Comparison of ENCODE assay signal across 17 cellular contexts in the genomic region with DNA sequence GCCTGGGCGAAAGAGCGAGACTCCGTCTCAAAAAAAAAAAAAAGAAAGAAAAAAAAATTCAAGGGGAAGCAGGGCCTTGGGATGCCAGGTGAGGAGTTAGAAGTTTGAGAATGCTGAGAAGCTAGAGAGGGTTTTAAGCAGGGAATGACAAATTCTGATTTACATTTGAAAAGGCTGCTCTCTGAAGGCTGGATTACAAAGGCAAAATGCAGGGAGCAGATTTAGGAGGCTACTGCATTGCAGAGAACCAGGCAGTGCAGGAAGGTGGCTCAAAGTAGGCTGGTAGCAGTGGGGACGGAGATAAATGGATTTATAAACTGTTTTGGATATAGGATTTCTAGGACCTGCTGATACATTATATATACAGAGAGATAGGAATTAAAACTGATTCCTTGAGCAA.
"Had no signal": no experiment of that assay in that cellular context is flagged by ENCODE, and none has a peak within 500 bp of the region (broad histone marks: within the 10 kb centered on the region; RNA-seq: fewer than 3 reads in every experiment).

No MANE protein-coding gene starts in this region.

- H3K4me3 ChIP-seq: hepatocyte, pancreas, thyroid gland had no signal

- H3K27me3 Mint-ChIP-seq: central memory CD8-positive, alpha-beta T cell; natural killer cell treated with Interleukin-12 subunit alpha and Interleukin-12 subunit beta and Interleukin-15 and Interleukin-18, amount 100 ng/mL, for 72 hours; progenitor cell of endocrine pancreas; type B pancreatic cell had no signal

- H3K4me1 ChIP-seq: pancreas, thyroid gland had no signal

- H3K79me2 ChIP-seq: hepatocyte had no signal

- H3K36me3 Mint-ChIP-seq: mesothelial cell of epicardium; natural killer cell treated with Interleukin-12 subunit alpha and Interleukin-12 subunit beta and Interleukin-15 and Interleukin-18, amount 100 ng/mL, for 72 hours; type B pancreatic cell had no signal

- H3K4me3 Mint-ChIP-seq: central memory CD8-positive, alpha-beta T cell; mesothelial cell of epicardium; natural killer cell treated with Interleukin-12 subunit alpha and Interleukin-12 subunit beta and Interleukin-15 and Interleukin-18, amount 100 ng/mL, for 72 hours; type B pancreatic cell had no signal

- H2AFZ ChIP-seq: hepatocyte had no signal

- H3K4me2 ChIP-seq: hepatocyte had no signal

- H3K27ac Mint-ChIP-seq: mesothelial cell of epicardium; natural killer cell treated with Interleukin-12 subunit alpha and Interleukin-12 subunit beta and Interleukin-15 and Interleukin-18, amount 100 ng/mL, for 72 hours; progenitor cell of endocrine pancreas; type B pancreatic cell had no signal

- H3K9me3 Mint-ChIP-seq: central memory CD8-positive, alpha-beta T cell; natural killer cell treated with Interleukin-12 subunit alpha and Interleukin-12 subunit beta and Interleukin-15 and Interleukin-18, amount 100 ng/mL, for 72 hours; type B pancreatic cell had no signal

- H3K36me3 ChIP-seq: pancreas, thyroid gland had no signal

- ATAC-seq: foreskin keratinocyte; left lobe of liver; natural killer cell treated with Interleukin-12 subunit alpha and Interleukin-12 subunit beta and Interleukin-15 and Interleukin-18, amount 100 ng/mL, for 72 hours; pancreas; right cardiac atrium had no signal

- DNase-seq: erythroblast; foreskin keratinocyte; kidney glomerular epithelial cell; occipital lobe; pancreas; right cardiac atrium; small intestine; stimulated activated CD4-positive, alpha-beta T cell treated with anti-CD3 and anti-CD28 coated beads, Interleukin-12 subunit alpha, Interleukin-12 subunit beta, amount 100 ng/mL, for 4 hours; stimulated activated naive CD4-positive, alpha-beta T cell; thyroid gland had no signal

- H3K27me3 ChIP-seq: foreskin keratinocyte, hepatocyte, pancreas, thyroid gland had no signal

- H3K9me3 ChIP-seq: pancreas, thyroid gland had no signal

- H3K27ac ChIP-seq: foreskin keratinocyte, hepatocyte, pancreas, thyroid gland had no signal

- H3K4me1 Mint-ChIP-seq: central memory CD8-positive, alpha-beta T cell; mesothelial cell of epicardium had no signal
